Comparison of ENCODE assay signal across 14 cellular contexts in genomic region chr2:230694241-230694640, GRCh38. TPM values are rescaled to one million over a fixed set of nuclear protein-coding genes. Genes with fewer than 3 reads are reported as not detected.
DNase-seq lines count a peak whose midpoint lies in the region; ATAC-seq and TF ChIP-seq lines count a peak whose summit lies in the region.
"Had no signal": no experiment of that assay in that cellular context is flagged by ENCODE, and none has a peak within 500 bp of the region (broad histone marks: within the 10 kb centered on the region; RNA-seq: fewer than 3 reads in every experiment).

No MANE protein-coding gene starts in this region.

- no peak for DNase-seq in activated naive CD4-positive, alpha-beta T cell (lab: John Stamatoyannopoulos, UW)
- peak; percentile 32 for DNase-seq in endodermal cell
- no peak for DNase-seq in type B pancreatic cell (ENCODE audit: extremely low spot score, unreplicated experiment)
- DNase-seq in tibial nerve (ENCODE audit: low spot score in 2 of 2) = no peak
- DNase-seq in DMS79 treated with DMSO at 0.1 percent for 48 hours (lab: John Stamatoyannopoulos, UW) = no peak
- no peak for DNase-seq in ascending aorta (ENCODE audit: low spot score in 2 of 2)
- DNase-seq: NCI-H2081; NK-92 treated with Interleukin-12 subunit alpha and Interleukin-12 subunit beta, amount 100 ng/mL, for 24 hours; tibial artery had no signal

- H3K4me1 ChIP-seq in endodermal cell (ENCODE audit: control insufficient read depth, insufficient read depth, low read length) (peaks cover 2% of the 10 kb centered on the region), tibial nerve (no peaks in the 10 kb centered on the region), ascending aorta (no peaks in the 10 kb centered on the region)

- no peaks in the 10 kb centered on the region for H3K27me3 Mint-ChIP-seq in activated naive CD4-positive, alpha-beta T cell treated with anti-CD3 and anti-CD28 coated beads, Interleukin-2, amount 50 U/mL, for 24 hours
- H3K27me3 Mint-ChIP-seq in endodermal cell (ENCODE audit: insufficient read depth) (no peaks in the 10 kb centered on the region), type B pancreatic cell (no peaks in the 10 kb centered on the region)

- H3K4me3 ChIP-seq in endodermal cell (ENCODE audit: low read length) (no peak overlapping the region), tibial nerve (no peak overlapping the region), ascending aorta (no peak overlapping the region)
- H3K4me3 ChIP-seq: cardiac muscle cell, right atrium auricular region, tibial artery had no signal

- no peaks in the 10 kb centered on the region for H3K36me3 Mint-ChIP-seq in activated naive CD4-positive, alpha-beta T cell treated with anti-CD3 and anti-CD28 coated beads, Interleukin-2, amount 50 U/mL, for 24 hours
- H3K36me3 Mint-ChIP-seq in endodermal cell (ENCODE audit: low read depth) = no peaks in the 10 kb centered on the region
- no peaks in the 10 kb centered on the region for H3K36me3 Mint-ChIP-seq in type B pancreatic cell

- H3K9me3 Mint-ChIP-seq in activated naive CD4-positive, alpha-beta T cell treated with anti-CD3 and anti-CD28 coated beads, Interleukin-2, amount 50 U/mL, for 24 hours = no peaks in the 10 kb centered on the region
- no peaks in the 10 kb centered on the region for H3K9me3 Mint-ChIP-seq in endodermal cell
- peaks cover 11% of the 10 kb centered on the region for H3K9me3 Mint-ChIP-seq in type B pancreatic cell

- ATAC-seq in HG03520 (IDR thresholded peaks at IDR 0.05; ENCODE audit: unreplicated experiment) = peak; percentile 53

- no peak overlapping the region for H3K4me3 Mint-ChIP-seq in activated naive CD4-positive, alpha-beta T cell treated with anti-CD3 and anti-CD28 coated beads, Interleukin-2, amount 50 U/mL, for 24 hours
- H3K4me3 Mint-ChIP-seq in endodermal cell (no peak overlapping the region), type B pancreatic cell (peak overlapping the region; percentile 77)

- H3K36me3 ChIP-seq in endodermal cell (ENCODE audit: control insufficient read depth, insufficient read depth, low read length) (no peaks in the 10 kb centered on the region), tibial nerve (no peaks in the 10 kb centered on the region), ascending aorta (no peaks in the 10 kb centered on the region)
- H3K36me3 ChIP-seq: cardiac muscle cell, right atrium auricular region, tibial artery had no signal

- intact Hi-C loops in ascending aorta (cut with DNase I) = no loop called here

- TF ChIP-seq POLR2A in tibial nerve (IDR thresholded peaks at IDR 0.05) = no peak

- peaks cover 6% of the 10 kb centered on the region for H3K4me1 Mint-ChIP-seq in activated naive CD4-positive, alpha-beta T cell treated with anti-CD3 and anti-CD28 coated beads, Interleukin-2, amount 50 U/mL, for 24 hours
- H3K4me1 Mint-ChIP-seq in endodermal cell = peaks cover 5% of the 10 kb centered on the region
- H3K4me1 Mint-ChIP-seq in type B pancreatic cell (ENCODE audit: unreplicated experiment) = peaks cover 5% of the 10 kb centered on the region

- H3K9ac ChIP-seq in endodermal cell (ENCODE audit: extremely low read depth, low read length, poor library complexity, severe bottlenecking) = no peak overlapping the region
- H3K9ac ChIP-seq: KMS-11 had no signal

- peak overlapping the region; percentile 9 for H3K27ac Mint-ChIP-seq in activated naive CD4-positive, alpha-beta T cell treated with anti-CD3 and anti-CD28 coated beads, Interleukin-2, amount 50 U/mL, for 24 hours
- H3K27ac Mint-ChIP-seq in endodermal cell = no peak overlapping the region
- peak overlapping the region; percentile 99 for H3K27ac Mint-ChIP-seq in type B pancreatic cell

- TF ChIP-seq EP300 in tibial nerve (IDR thresholded peaks at IDR 0.05) = no peak

- H3K27me3 ChIP-seq in endodermal cell (ENCODE audit: control insufficient read depth, insufficient read depth, low read length, poor library complexity, severe bottlenecking) = no peaks in the 10 kb centered on the region
- no peaks in the 10 kb centered on the region for H3K27me3 ChIP-seq in tibial nerve
- no peaks in the 10 kb centered on the region for H3K27me3 ChIP-seq in ascending aorta
- H3K27me3 ChIP-seq: cardiac muscle cell, right atrium auricular region, tibial artery had no signal

- TF ChIP-seq CTCF in endodermal cell (conservative IDR thresholded peaks at IDR 0.05) (no peak), type B pancreatic cell (conservative IDR thresholded peaks at IDR 0.05) (no peak), tibial nerve (IDR thresholded peaks at IDR 0.05) (no peak), ascending aorta (IDR thresholded peaks at IDR 0.05) (no peak)

- H3K27ac ChIP-seq in endodermal cell (ENCODE audit: low read depth, low read length) (no peak overlapping the region), tibial nerve (no peak overlapping the region), ascending aorta (no peak overlapping the region)
- H3K27ac ChIP-seq: cardiac muscle cell, KMS-11, right atrium auricular region, tibial artery had no signal

- no peaks in the 10 kb centered on the region for H3K9me3 ChIP-seq in endodermal cell (ENCODE audit: control insufficient read depth, low read length)
- no peaks in the 10 kb centered on the region for H3K9me3 ChIP-seq in tibial nerve
- no peaks in the 10 kb centered on the region for H3K9me3 ChIP-seq in ascending aorta
- H3K9me3 ChIP-seq: right atrium auricular region, tibial artery had no signal

- 93 to 100% methylated on average over 2 to 3 of the region's 3 CpGs for WGBS in endodermal cell (ENCODE audit: insufficient coverage in 1 of 2, insufficient read length in 1 of 2), 2 experiments
- WGBS in tibial nerve, 2 donors = 91 to 98% methylated on average over 3 of the region's 3 CpGs

RNA-seq across cellular contexts. Expression of gene CAB39, which starts 18.4 kb away (rescaled TPM):
- total RNA-seq in endodermal cell (10 to 100 TPM; 41.4 to 48.4 TPM), type B pancreatic cell (ENCODE audit: low replicate concordance) (49.2 and 66.9 TPM in 2 replicates), tibial nerve (10 to 100 TPM; 60.0 to 82.2 (median 69.7) TPM), ascending aorta (62.9 TPM)
- polyA plus RNA-seq in endodermal cell (2013, experiment 1 of 2) = 49.7 TPM
- polyA plus RNA-seq in endodermal cell (2013, experiment 2 of 2) = 46.8 TPM
